ENCODE assay signal across 13 cellular contexts in the genomic region with DNA sequence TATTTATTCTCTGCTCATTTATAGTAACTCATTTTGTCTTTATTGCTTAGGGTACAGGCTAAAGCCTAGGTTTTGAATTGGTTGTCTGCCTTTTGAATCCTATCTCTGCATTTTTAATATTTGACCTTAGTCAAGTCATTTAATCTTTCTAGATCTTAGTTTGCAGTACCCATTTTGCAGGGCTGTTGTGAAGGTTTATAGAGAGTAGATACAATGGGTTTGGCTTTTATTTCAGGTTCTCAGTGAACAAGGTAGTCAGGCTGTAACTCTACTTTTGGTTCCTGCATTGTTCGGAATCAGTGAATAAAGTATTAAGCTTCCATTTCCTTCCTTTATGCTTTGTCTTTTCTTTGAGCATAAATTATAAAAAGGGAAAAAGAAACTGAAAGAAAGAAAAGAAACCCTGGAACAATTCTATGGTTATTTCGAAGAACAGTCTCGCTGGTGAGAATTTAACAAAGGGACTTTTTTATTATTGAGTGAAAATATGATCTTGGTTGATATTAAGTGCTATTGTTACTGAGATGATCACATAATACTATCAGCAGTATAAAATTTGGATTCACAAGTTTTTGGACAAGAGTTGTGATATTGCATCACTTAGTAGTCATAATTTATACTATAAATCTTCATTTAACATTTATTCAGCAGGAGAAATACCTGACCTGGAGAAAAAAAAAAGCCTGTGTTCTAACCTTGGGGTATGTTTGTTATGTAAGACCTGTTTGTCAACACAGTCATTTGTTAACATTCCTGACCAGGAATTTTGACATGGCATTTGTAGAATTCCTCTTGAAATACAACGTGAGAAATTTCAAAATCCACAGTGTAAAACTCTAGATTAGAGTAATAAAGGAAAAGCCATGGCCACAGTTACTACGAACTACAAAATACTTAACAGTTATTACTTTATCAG.
A peak's percentile ranks its signal among the peaks of the same experiment; 100 is the strongest.
DNase-seq lines count a peak whose midpoint lies in the region; ATAC-seq and TF ChIP-seq lines count a peak whose summit lies in the region.
"Had no signal": no experiment of that assay in that cellular context is flagged by ENCODE, and none has a peak within 500 bp of the region (broad histone marks: within the 10 kb centered on the region; RNA-seq: fewer than 3 reads in every experiment).

No MANE protein-coding gene starts in this region.

- H3K4me3 Mint-ChIP-seq in naive thymus-derived CD8-positive, alpha-beta T cell, result peak overlapping the region; percentile 33 to 74 (median 52)

- DNase-seq in body of pancreas, result no peak
- DNase-seq in naive thymus-derived CD8-positive, alpha-beta T cell, result peak in 1 of 10 donors; percentile 16
- no peak for DNase-seq in SW 1271 (lab: John Stamatoyannopoulos, UW)
- no peak for DNase-seq in WERI-Rb-1
- DNase-seq: kidney glomerular epithelial cell, NCI-H1417, NCI-H774, SK-N-SH had no signal

- H3K4me3 ChIP-seq in body of pancreas, result no peak overlapping the region
- no peak overlapping the region for H3K4me3 ChIP-seq in WERI-Rb-1 (ENCODE audit: low read depth, low read length)
- H3K4me3 ChIP-seq: cardiac muscle cell had no signal

- H3K27ac ChIP-seq in body of pancreas (peak overlapping the region in 2 of 4 donors; percentile 16 to 20), WERI-Rb-1 (no peak overlapping the region)
- H3K27ac ChIP-seq: cardiac muscle cell had no signal

- H3K27me3 Mint-ChIP-seq in naive thymus-derived CD8-positive, alpha-beta T cell, result no peaks in the 10 kb centered on the region

- H3K36me3 Mint-ChIP-seq in naive thymus-derived CD8-positive, alpha-beta T cell, result peaks cover 0 to 68% (median 16%) of the 10 kb centered on the region in 3 donors

- no peaks in the 10 kb centered on the region for H3K9me3 Mint-ChIP-seq in naive thymus-derived CD8-positive, alpha-beta T cell

- H3K27me3 ChIP-seq in body of pancreas, result no peaks in the 10 kb centered on the region
- H3K27me3 ChIP-seq in WERI-Rb-1 (ENCODE audit: insufficient read depth, low read depth, severe bottlenecking), result no peaks in the 10 kb centered on the region
- H3K27me3 ChIP-seq: cardiac muscle cell had no signal

- WGBS in body of pancreas, 2 donors, result 46 to 69% methylated on average over 5 of the region's 5 CpGs

- H3K4me1 ChIP-seq in body of pancreas, result no peaks in the 10 kb centered on the region

- peak overlapping the region; percentile 26 to 83 (median 56) for H3K27ac Mint-ChIP-seq in naive thymus-derived CD8-positive, alpha-beta T cell

- no peak for TF ChIP-seq POLR2A in body of pancreas (IDR thresholded peaks at IDR 0.05)

- H3K4me1 Mint-ChIP-seq in naive thymus-derived CD8-positive, alpha-beta T cell, result peaks cover 10 to 24% (median 18%) of the 10 kb centered on the region in 4 donors

- intact Hi-C loops in body of pancreas (cut with DNase I), result loop anchor here (10.0 kb wide), 1 partner anchor 645 kb away; no protein-coding TSS in a partner anchor

- POLR2A ChIA-PET in naive thymus-derived CD8-positive, alpha-beta T cell (lab: Charles Lee), result no interaction called here

- TF ChIP-seq CTCF in body of pancreas (IDR thresholded peaks at IDR 0.05) (no peak), WERI-Rb-1 (IDR thresholded peaks at IDR 0.05; ENCODE audit: low read depth, low read length) (no peak)

- H3K36me3 ChIP-seq in body of pancreas (replicated peaks in 1 of 2; ENCODE audit: insufficient read depth in 1 of 2, low read depth in 2 of 2) (peaks cover 0 to 3% of the 10 kb centered on the region in 2 donors), WERI-Rb-1 (peaks cover 55% of the 10 kb centered on the region)

- ATAC-seq in GM18502 (IDR thresholded peaks at IDR 0.05; ENCODE audit: poor library complexity, unreplicated experiment) (peak; percentile 42), HG02973 (IDR thresholded peaks at IDR 0.05; ENCODE audit: unreplicated experiment) (peak; percentile 58), body of pancreas (peak; percentile 35), HG02852 (IDR thresholded peaks at IDR 0.05; ENCODE audit: unreplicated experiment) (no peak), GM21447 (IDR thresholded peaks at IDR 0.05; ENCODE audit: unreplicated experiment) (no peak)
- no peak for ATAC-seq in naive thymus-derived CD8-positive, alpha-beta T cell

- no peaks in the 10 kb centered on the region for H3K9me3 ChIP-seq in body of pancreas
- H3K9me3 ChIP-seq in WERI-Rb-1 (ENCODE audit: severe bottlenecking), result no peaks in the 10 kb centered on the region
- H3K9me3 ChIP-seq: SK-N-SH had no signal

Comparison
In these comparisons a context has a peak if more than half of its experiments do, and no peak if none do; other contexts are left out.
1. ATAC-seq: peak in GM18502 (single experiment), HG02973 (single experiment) and body of pancreas (single experiment); none in naive thymus-derived CD8-positive, alpha-beta T cell (0 of 2), HG02852 (single experiment) and GM21447 (single experiment).